21 cellular contexts compared by ENCODE assay signal in genomic region chr1:7287013-7287412, GRCh38.
"Had no signal": no experiment of that assay in that cellular context is flagged by ENCODE, and none has a peak within 500 bp of the region (broad histone marks: within the 10 kb centered on the region; RNA-seq: fewer than 3 reads in every experiment).

No MANE protein-coding gene starts in this region.

- H3K27ac ChIP-seq: heart right ventricle, neutrophil, pancreas, psoas muscle, tibial artery had no signal

- H3K4me3 Mint-ChIP-seq: activated CD4-positive, alpha-beta memory T cell treated with anti-CD3 and anti-CD28 coated beads for 36 hours; activated CD4-positive, alpha-beta T cell treated with anti-CD3 and anti-CD28 coated beads for 36 hours; activated naive CD4-positive, alpha-beta T cell treated with anti-CD3 and anti-CD28 coated beads for 36 hours; activated naive CD8-positive, alpha-beta T cell treated with anti-CD3 and anti-CD28 coated beads, Interleukin-2, amount 10 ng/mL, durations not matched to agents 7 days and 5 days; activated T-cell treated with anti-CD3 and anti-CD28 coated beads, Interleukin-2, amount 50 U/mL, for 72 hours; memory B cell; natural killer cell treated with Interleukin-12 subunit alpha and Interleukin-12 subunit beta and Interleukin-15 and Interleukin-18, amount 100 ng/mL, for 72 hours; stimulated activated effector memory CD8-positive, alpha-beta T cell treated with anti-CD3 and anti-CD28 coated beads, Interleukin-12 subunit alpha, Interleukin-12 subunit beta, amount 100 ng/mL, for 72 hours; stimulated activated naive CD8-positive, alpha-beta T cell treated with anti-CD3 and anti-CD28 coated beads, Interleukin-15, amount 100 ng/mL, for 72 hours had no signal

- H3K9me3 Mint-ChIP-seq: activated CD4-positive, alpha-beta memory T cell treated with anti-CD3 and anti-CD28 coated beads for 36 hours; activated naive CD8-positive, alpha-beta T cell treated with anti-CD3 and anti-CD28 coated beads, Interleukin-2, amount 10 ng/mL, durations not matched to agents 7 days and 5 days; natural killer cell treated with Interleukin-12 subunit alpha and Interleukin-12 subunit beta and Interleukin-15 and Interleukin-18, amount 100 ng/mL, for 72 hours; stimulated activated naive CD8-positive, alpha-beta T cell treated with anti-CD3 and anti-CD28 coated beads, Interleukin-15, amount 100 ng/mL, for 72 hours had no signal

- H3K4me3 ChIP-seq: heart right ventricle, pancreas, psoas muscle, tibial artery had no signal

- H3K36me3 Mint-ChIP-seq: activated CD4-positive, alpha-beta memory T cell treated with anti-CD3 and anti-CD28 coated beads for 36 hours; activated naive CD8-positive, alpha-beta T cell treated with anti-CD3 and anti-CD28 coated beads, Interleukin-2, amount 10 ng/mL, durations not matched to agents 7 days and 5 days; memory B cell; natural killer cell treated with Interleukin-12 subunit alpha and Interleukin-12 subunit beta and Interleukin-15 and Interleukin-18, amount 100 ng/mL, for 72 hours; stimulated activated effector memory CD8-positive, alpha-beta T cell treated with anti-CD3 and anti-CD28 coated beads, Interleukin-12 subunit alpha, Interleukin-12 subunit beta, amount 100 ng/mL, for 72 hours had no signal

- DNase-seq: activated CD4-positive, alpha-beta memory T cell treated with anti-CD3 and anti-CD28 coated beads for 36 hours; activated CD4-positive, alpha-beta T cell treated with anti-CD3 and anti-CD28 coated beads for 36 hours; activated effector memory CD4-positive, alpha-beta T cell treated with Interleukin-2 at 50 U/mL for 16 hours; activated naive CD4-positive, alpha-beta T cell treated with anti-CD3 and anti-CD28 coated beads for 36 hours; activated naive CD8-positive, alpha-beta T cell treated with anti-CD3 and anti-CD28 coated beads, Interleukin-2, amount 10 ng/mL, durations not matched to agents 7 days and 5 days; activated T-cell treated with anti-CD3 and anti-CD28 coated beads, Interleukin-2, amount 50 U/mL, for 72 hours; amniotic stem cell; cortex of kidney; foreskin fibroblast; heart right ventricle; left colon; pancreas; psoas muscle; right cardiac atrium; stimulated activated CD4-positive, alpha-beta T cell treated with anti-CD3 and anti-CD28 coated beads, Interleukin-2, amount 100 ng/mL, for 24 hours; stimulated activated naive CD8-positive, alpha-beta T cell treated with anti-CD3 and anti-CD28 coated beads, Interleukin-15, amount 100 ng/mL, for 72 hours; tibial artery had no signal

- H3K27ac Mint-ChIP-seq: activated CD4-positive, alpha-beta memory T cell treated with anti-CD3 and anti-CD28 coated beads for 36 hours; activated CD4-positive, alpha-beta T cell treated with anti-CD3 and anti-CD28 coated beads for 36 hours; activated naive CD4-positive, alpha-beta T cell treated with anti-CD3 and anti-CD28 coated beads for 36 hours; activated naive CD8-positive, alpha-beta T cell treated with anti-CD3 and anti-CD28 coated beads, Interleukin-2, amount 10 ng/mL, durations not matched to agents 7 days and 5 days; activated T-cell treated with anti-CD3 and anti-CD28 coated beads, Interleukin-2, amount 50 U/mL, for 72 hours; memory B cell; natural killer cell treated with Interleukin-12 subunit alpha and Interleukin-12 subunit beta and Interleukin-15 and Interleukin-18, amount 100 ng/mL, for 72 hours; stimulated activated effector memory CD8-positive, alpha-beta T cell treated with anti-CD3 and anti-CD28 coated beads, Interleukin-12 subunit alpha, Interleukin-12 subunit beta, amount 100 ng/mL, for 72 hours; stimulated activated naive CD8-positive, alpha-beta T cell treated with anti-CD3 and anti-CD28 coated beads, Interleukin-15, amount 100 ng/mL, for 72 hours had no signal

- H3K9me3 ChIP-seq: heart right ventricle, neutrophil, pancreas, psoas muscle, tibial artery had no signal

- H3K36me3 ChIP-seq: heart right ventricle, neutrophil, pancreas, tibial artery had no signal

- H3K4me1 Mint-ChIP-seq: activated CD4-positive, alpha-beta T cell treated with anti-CD3 and anti-CD28 coated beads for 36 hours; memory B cell; stimulated activated effector memory CD8-positive, alpha-beta T cell treated with anti-CD3 and anti-CD28 coated beads, Interleukin-12 subunit alpha, Interleukin-12 subunit beta, amount 100 ng/mL, for 72 hours; stimulated activated naive CD8-positive, alpha-beta T cell treated with anti-CD3 and anti-CD28 coated beads, Interleukin-15, amount 100 ng/mL, for 72 hours had no signal

- H3K4me1 ChIP-seq: pancreas had no signal
